Comparison of ENCODE assay signal across 16 cellular contexts in the genomic region with DNA sequence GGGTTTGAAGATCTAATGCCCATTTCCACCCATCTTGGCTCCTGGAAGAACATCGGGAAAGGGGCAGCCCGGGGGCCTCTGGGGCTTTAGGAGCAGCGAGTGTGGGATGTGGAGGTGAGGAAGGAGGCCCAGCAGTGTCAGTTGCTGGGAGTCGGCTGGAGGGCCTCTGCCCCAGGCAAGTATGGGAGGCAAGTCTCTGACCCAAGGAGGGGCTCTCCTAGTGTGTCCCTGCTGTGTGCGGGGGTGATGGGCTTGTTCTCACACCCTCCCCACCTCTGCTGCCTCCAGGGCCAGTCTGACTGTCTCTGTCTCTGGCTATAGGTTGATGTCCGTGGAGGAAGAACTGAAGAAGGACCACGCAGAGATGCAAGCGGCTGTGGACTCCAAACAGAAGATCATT.
DNase-seq lines count a peak whose midpoint lies in the region; ATAC-seq and TF ChIP-seq lines count a peak whose summit lies in the region.
"Had no signal": no experiment of that assay in that cellular context is flagged by ENCODE, and none has a peak within 500 bp of the region (broad histone marks: within the 10 kb centered on the region; RNA-seq: fewer than 3 reads in every experiment).

No MANE protein-coding gene starts in this region.

- TF ChIP-seq POLR2A in testis (IDR thresholded peaks at IDR 0.05), result no peak

- H3K9me3 Mint-ChIP-seq in nephron progenitor cell, result peaks cover 4% of the 10 kb centered on the region

- in situ Hi-C loops in GM13976 (cut with MboI; ENCODE audit: low sequenced_read_pairs, unreplicated experiment), result no loop called here

- H3K27me3 Mint-ChIP-seq in nephron progenitor cell (ENCODE audit: low read depth, poor library complexity), result peaks cover 6% of the 10 kb centered on the region

- no peaks in the 10 kb centered on the region for H3K9me3 ChIP-seq in testis

- intact Hi-C loops in dorsolateral prefrontal cortex (cut with DNase I) (no loop called here), testis (cut with DNase I; ENCODE audit: low total_unique reads) (no loop called here)

- DNase-seq in GM13976 (ENCODE audit: low spot score) (no peak), dorsolateral prefrontal cortex (no peak), nephron progenitor cell (no peak), testis (peak; percentile 6), OCI-M2 (lab: John Stamatoyannopoulos, UW; ENCODE audit: unreplicated experiment) (no peak)
- DNase-seq in NK-92 treated with Interleukin-12 subunit alpha and Interleukin-12 subunit beta, amount 100 ng/mL, for 24 hours (lab: John Stamatoyannopoulos, UW), result no peak
- DNase-seq: AML-193; CD4-positive, CD25-positive, alpha-beta regulatory T cell; GDM1; HFFc6; NCI-H1105; NCI-H2081 treated with DMSO at 0.1 percent for 48 hours; NCI-H774; PC-9 had no signal

- peaks cover 16% of the 10 kb centered on the region for H3K4me1 ChIP-seq in testis

- H3K36me3 ChIP-seq in testis (ENCODE audit: low read depth, missing control alignments), result no peaks in the 10 kb centered on the region

- H3K27me3 ChIP-seq in dorsolateral prefrontal cortex (no peaks in the 10 kb centered on the region), testis (no peaks in the 10 kb centered on the region)

- H3K4me1 Mint-ChIP-seq in nephron progenitor cell, result peaks cover 55% of the 10 kb centered on the region

- ATAC-seq in GM18868 (IDR thresholded peaks at IDR 0.05; ENCODE audit: unreplicated experiment), result no peak

- peak overlapping the region in 42 of 59 donors; percentile 6 to 91 (median 74) for H3K27ac ChIP-seq in dorsolateral prefrontal cortex
- peak overlapping the region in 1 of 2 donors; percentile 76 for H3K27ac ChIP-seq in testis
- H3K27ac ChIP-seq: PC-9, RWPE1 had no signal

- peak overlapping the region; percentile 74 for H3K27ac Mint-ChIP-seq in nephron progenitor cell
- H3K27ac Mint-ChIP-seq: HFFc6 had no signal

- TF ChIP-seq CTCF in GM13976 (IDR thresholded peaks at IDR 0.05; ENCODE audit: borderline replicate concordance, control extremely low read depth, extremely low read depth, insufficient read depth, missing control alignments) (peak; percentile 6), dorsolateral prefrontal cortex (IDR thresholded peaks at IDR 0.05 in 54 of 56, conservative IDR thresholded peaks at IDR 0.05 in 2 of 56; ENCODE audit: low read depth in 1 of 56, partially characterized antibody in 56 of 56) (no peak), nephron progenitor cell (IDR thresholded peaks at IDR 0.05) (no peak), testis (IDR thresholded peaks at IDR 0.05) (no peak)

- no peak overlapping the region for H3K4me3 Mint-ChIP-seq in nephron progenitor cell
- H3K4me3 Mint-ChIP-seq: CD4-positive, CD25-positive, alpha-beta regulatory T cell; HFFc6 had no signal

- WGBS in testis, 2 donors, result 93 to 95% methylated on average over 8 of the region's 8 CpGs

- H3K36me3 Mint-ChIP-seq in nephron progenitor cell (ENCODE audit: low read depth), result peaks cover 54% of the 10 kb centered on the region
- H3K36me3 Mint-ChIP-seq: CD4-positive, CD25-positive, alpha-beta regulatory T cell had no signal

- H3K4me3 ChIP-seq in dorsolateral prefrontal cortex (no peak overlapping the region), testis (no peak overlapping the region)
- H3K4me3 ChIP-seq: PC-9 had no signal
